ENCODE assay signal across 25 cellular contexts in genomic region chr1:51306950-51307349, GRCh38. TPM values are rescaled to one million over a fixed set of nuclear protein-coding genes. Genes with fewer than 3 reads are reported as not detected.
"Had no signal": no experiment of that assay in that cellular context is flagged by ENCODE, and none has a peak within 500 bp of the region (broad histone marks: within the 10 kb centered on the region; RNA-seq: fewer than 3 reads in every experiment).

No MANE protein-coding gene starts in this region.

- H3K4me1 ChIP-seq: foreskin keratinocyte, prostate gland, suprapubic skin had no signal

- H3K9me3 ChIP-seq: body of pancreas, esophagus muscularis mucosa, heart left ventricle, left lung, pancreas, prostate gland, suprapubic skin, tibial artery had no signal

- H3K4me3 ChIP-seq: body of pancreas, esophagus muscularis mucosa, heart left ventricle, left lung, pancreas, prostate gland, smooth muscle cell, suprapubic skin, tibial artery had no signal

- H3K36me3 ChIP-seq: esophagus muscularis mucosa, left lung, prostate gland, suprapubic skin, tibial artery had no signal

- H3K27ac ChIP-seq: body of pancreas, esophagus muscularis mucosa, foreskin keratinocyte, heart left ventricle, left lung, pancreas, prostate gland, suprapubic skin, tibial artery had no signal

- ATAC-seq: activated CD8-positive, alpha-beta memory T cell treated with anti-CD3 and anti-CD28 coated beads, Interleukin-2, amount 10 ng/mL, durations not matched to agents 7 days and 5 days; activated CD8-positive, alpha-beta T cell treated with anti-CD3 and anti-CD28 coated beads, Interleukin-2, amount 10 ng/mL, durations not matched to agents 7 days and 5 days; activated naive CD4-positive, alpha-beta T cell treated with anti-CD3 and anti-CD28 coated beads, Interleukin-2, amount 50 U/mL, for 72 hours; body of pancreas; foreskin keratinocyte; heart left ventricle; left lung; naive thymus-derived CD4-positive, alpha-beta T cell; pancreas; stimulated activated naive B cell treated with anti-CD40 and anti-IgM and Interleukin-4, amounts not matched to agents 10 μg/mL and 1 μg/mL and 100 μg/mL, for 72 hours had no signal

- DNase-seq: activated CD4-positive, alpha-beta T cell treated with anti-CD3 and anti-CD28 coated beads for 1 hour; activated CD4-positive, alpha-beta T cell treated with anti-CD3 and anti-CD28 coated beads, Interleukin-2, amount 50 U/mL, for 1 hour; activated CD8-positive, alpha-beta memory T cell treated with anti-CD3 and anti-CD28 coated beads, Interleukin-2, amount 10 ng/mL, durations not matched to agents 7 days and 5 days; activated CD8-positive, alpha-beta T cell treated with anti-CD3 and anti-CD28 coated beads, Interleukin-2, amount 10 ng/mL, durations not matched to agents 7 days and 5 days; activated naive CD4-positive, alpha-beta T cell; activated T-cell treated with anti-CD3 and anti-CD28 coated beads, Interleukin-2, amount 50 U/mL, for 48 hours; body of pancreas; dermis blood vessel endothelial cell; effector CD4-positive, alpha-beta T cell; foreskin keratinocyte; heart left ventricle; naive thymus-derived CD4-positive, alpha-beta T cell; nucleus accumbens; pancreas; stimulated activated CD4-positive, alpha-beta T cell treated with anti-CD3 and anti-CD28 coated beads, Interleukin-15, amount 100 ng/mL, for 24 hours; stimulated activated CD4-positive, alpha-beta T cell treated with anti-CD3 and anti-CD28 coated beads, Interleukin-2, amount 100 ng/mL, for 24 hours; stimulated activated naive B cell treated with anti-CD40 and anti-IgM and Interleukin-4, amounts not matched to agents 10 μg/mL and 1 μg/mL and 100 μg/mL, for 72 hours; T-helper 2 cell; tibial artery had no signal

- H3K27me3 ChIP-seq: body of pancreas, esophagus muscularis mucosa, foreskin keratinocyte, heart left ventricle, left lung, pancreas, suprapubic skin, tibial artery had no signal

RNA-seq across cellular contexts. Expression of gene TTC39A, which starts 23.4 kb away (rescaled TPM):
- total RNA-seq: activated CD8-positive, alpha-beta T cell treated with anti-CD3 and anti-CD28 coated beads, Interleukin-2, amount 10 ng/mL, durations not matched to agents 7 days and 5 days had no signal
- polyA plus RNA-seq: naive thymus-derived CD4-positive, alpha-beta T cell had no signal
